In genomic region chr9:74413876-74414275, GRCh38 we compare ENCODE assay signal across 18 cellular contexts.
"Had no signal": no experiment of that assay in that cellular context is flagged by ENCODE, and none has a peak within 500 bp of the region (broad histone marks: within the 10 kb centered on the region; RNA-seq: fewer than 3 reads in every experiment).

No MANE protein-coding gene starts in this region.

- H3K9me2 ChIP-seq: SK-N-SH had no signal

- H3K4me2 ChIP-seq: SK-N-SH had no signal

- DNase-seq: IMR-90, Karpas-422, KG1, MM.1S, NCI-H1092 treated with DMSO at 0.1 percent for 48 hours, NCI-H1436, NCI-H187, NCI-H2029 treated with DMSO at 0.1 percent for 48 hours, NCI-H2171 treated with DMSO at 0.1 percent for 48 hours, NCI-H345, NCI-H446 treated with DMSO at 0.1 percent for 48 hours, NCI-H510A treated with DMSO at 0.1 percent for 48 hours, NCI-H526 treated with DMSO at 0.1 percent for 48 hours, NCI-H748 treated with DMSO at 0.1 percent for 48 hours, SHP77, SK-N-SH, SW 1271 had no signal

- H3K9me3 ChIP-seq: SK-N-SH had no signal

- H3K27ac ChIP-seq: RWPE1 had no signal
